ENCODE assay signal across 14 cellular contexts in the genomic region with DNA sequence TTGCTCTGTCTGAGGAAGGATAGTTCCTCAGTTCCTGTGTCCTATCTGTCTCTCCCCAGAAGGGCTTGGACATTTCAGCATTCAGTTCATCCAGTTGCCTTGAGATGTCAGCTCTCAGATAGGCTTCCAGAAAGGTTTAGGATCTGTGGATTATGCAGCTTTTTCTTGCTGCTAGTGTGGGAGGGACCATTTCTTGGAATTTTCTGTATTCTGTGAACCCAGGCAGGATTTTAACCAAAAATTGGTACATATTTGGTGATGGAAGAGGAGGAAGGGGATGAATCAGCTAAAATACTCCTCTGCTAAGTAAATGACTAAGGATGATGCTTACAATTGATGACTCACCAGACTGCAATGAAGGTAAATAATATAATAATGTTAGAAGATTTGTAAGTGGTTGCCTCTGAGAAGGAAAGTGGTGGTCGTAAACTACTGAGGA. TPM values are rescaled to one million over a fixed set of nuclear protein-coding genes. Genes with fewer than 3 reads are reported as not detected.
A peak's percentile ranks its signal among the peaks of the same experiment; 100 is the strongest.
DNase-seq lines count a peak whose midpoint lies in the region; ATAC-seq and TF ChIP-seq lines count a peak whose summit lies in the region.
"Had no signal": no experiment of that assay in that cellular context is flagged by ENCODE, and none has a peak within 500 bp of the region (broad histone marks: within the 10 kb centered on the region; RNA-seq: fewer than 3 reads in every experiment).

No MANE protein-coding gene starts in this region.

- H3K4me1 ChIP-seq in SJSA1 (replicated peaks) (peaks cover 70% of the 10 kb centered on the region), stomach (no peaks in the 10 kb centered on the region)
- H3K4me1 ChIP-seq: BLaER1, neural progenitor cell, upper lobe of left lung had no signal

- H3K9me3 ChIP-seq in SJSA1 (replicated peaks) (no peaks in the 10 kb centered on the region), stomach (no peaks in the 10 kb centered on the region)
- H3K9me3 ChIP-seq: BLaER1, upper lobe of left lung had no signal

- no peak for DNase-seq in activated T-cell treated with anti-CD3 and anti-CD28 coated beads, Interleukin-2, amount 50 U/mL, for 4 hours
- DNase-seq in activated T-cell treated with anti-CD3 and anti-CD28 coated beads, Interleukin-2, amount 50 U/mL, for 1 hour, result no peak
- DNase-seq in SJSA1 (ENCODE audit: low read depth in 1 of 2, low spot score in 2 of 2) (peak; percentile 52 to 96), fibroblast of pulmonary artery (ENCODE audit: low read depth) (peak; percentile 92), hippocampal formation (lab: John Stamatoyannopoulos, UW) (no peak), stomach (no peak)
- no peak for DNase-seq in stimulated activated effector memory CD8-positive, alpha-beta T cell treated with anti-CD3 and anti-CD28 coated beads, Interleukin-12 subunit alpha, Interleukin-12 subunit beta, amount 100 ng/mL, for 72 hours (ENCODE audit: low spot score in 2 of 2)
- DNase-seq: activated T-cell treated with anti-CD3 and anti-CD28 coated beads for 4 hours; NK-92 treated with Interleukin-12 subunit alpha and Interleukin-12 subunit beta, amount 100 ng/mL, for 24 hours; upper lobe of left lung had no signal

- H3K27ac ChIP-seq in SJSA1, result peak overlapping the region; percentile 100
- H3K27ac ChIP-seq in stomach, result no peak overlapping the region
- H3K27ac ChIP-seq: BLaER1, KMS-11, neural progenitor cell, upper lobe of left lung had no signal

- H3K27me3 ChIP-seq in SJSA1 (replicated peaks) (no peaks in the 10 kb centered on the region), stomach (no peaks in the 10 kb centered on the region)
- H3K27me3 ChIP-seq: BLaER1, neural progenitor cell, upper lobe of left lung had no signal

- H3K4me3 ChIP-seq in SJSA1 (no peak overlapping the region), fibroblast of pulmonary artery (replicated peaks; ENCODE audit: low read depth, low read length) (no peak overlapping the region), stomach (no peak overlapping the region)
- H3K4me3 ChIP-seq: BLaER1, neural progenitor cell, upper lobe of left lung had no signal

- intact Hi-C loops in stomach (cut with DNase I; ENCODE audit: low total_unique reads), result no loop called here

- H3K9me3 Mint-ChIP-seq in activated T-cell treated with anti-CD3 and anti-CD28 coated beads, Interleukin-2, amount 50 U/mL, for 4 hours, result no peaks in the 10 kb centered on the region
- no peaks in the 10 kb centered on the region for H3K9me3 Mint-ChIP-seq in stimulated activated effector memory CD8-positive, alpha-beta T cell treated with anti-CD3 and anti-CD28 coated beads, Interleukin-12 subunit alpha, Interleukin-12 subunit beta, amount 100 ng/mL, for 72 hours

- H3K36me3 ChIP-seq in SJSA1 (no peaks in the 10 kb centered on the region), stomach (no peaks in the 10 kb centered on the region)
- H3K36me3 ChIP-seq: BLaER1, neural progenitor cell, upper lobe of left lung had no signal

- H3K36me3 Mint-ChIP-seq in activated T-cell treated with anti-CD3 and anti-CD28 coated beads, Interleukin-2, amount 50 U/mL, for 4 hours (ENCODE audit: insufficient read depth), result no peaks in the 10 kb centered on the region
- H3K36me3 Mint-ChIP-seq in stimulated activated effector memory CD8-positive, alpha-beta T cell treated with anti-CD3 and anti-CD28 coated beads, Interleukin-12 subunit alpha, Interleukin-12 subunit beta, amount 100 ng/mL, for 72 hours, result no peaks in the 10 kb centered on the region
- H3K36me3 Mint-ChIP-seq: neural progenitor cell had no signal

- H3K27ac Mint-ChIP-seq in stimulated activated effector memory CD8-positive, alpha-beta T cell treated with anti-CD3 and anti-CD28 coated beads, Interleukin-12 subunit alpha, Interleukin-12 subunit beta, amount 100 ng/mL, for 72 hours, result no peak overlapping the region
- H3K27ac Mint-ChIP-seq: neural progenitor cell had no signal

- 63 to 72% (median 69%) methylated on average over 1 of the region's 1 CpG for WGBS in stomach, 5 donors

- no peaks in the 10 kb centered on the region for H3K27me3 Mint-ChIP-seq in activated T-cell treated with anti-CD3 and anti-CD28 coated beads, Interleukin-2, amount 50 U/mL, for 4 hours (ENCODE audit: low read depth)

- ATAC-seq in activated T-cell treated with anti-CD3 and anti-CD28 coated beads, Interleukin-2, amount 50 U/mL, for 4 hours, result peak; percentile 62 to 80
- ATAC-seq in stimulated activated effector memory CD8-positive, alpha-beta T cell treated with anti-CD3 and anti-CD28 coated beads, Interleukin-12 subunit alpha, Interleukin-12 subunit beta, amount 100 ng/mL, for 72 hours, result peak; percentile 67
- ATAC-seq in HG03442 (IDR thresholded peaks at IDR 0.05; ENCODE audit: unreplicated experiment), result no peak

- H3K4me1 Mint-ChIP-seq in activated T-cell treated with anti-CD3 and anti-CD28 coated beads, Interleukin-2, amount 50 U/mL, for 4 hours (ENCODE audit: low read depth), result no peaks in the 10 kb centered on the region
- H3K4me1 Mint-ChIP-seq in stimulated activated effector memory CD8-positive, alpha-beta T cell treated with anti-CD3 and anti-CD28 coated beads, Interleukin-12 subunit alpha, Interleukin-12 subunit beta, amount 100 ng/mL, for 72 hours, result no peaks in the 10 kb centered on the region
- H3K4me1 Mint-ChIP-seq: neural progenitor cell had no signal

- no peak for TF ChIP-seq CTCF in fibroblast of pulmonary artery (IDR thresholded peaks at IDR 0.05; ENCODE audit: low read length, missing control alignments)
- TF ChIP-seq CTCF in stomach (IDR thresholded peaks at IDR 0.05), result no peak

- H3K4me3 Mint-ChIP-seq in activated T-cell treated with anti-CD3 and anti-CD28 coated beads, Interleukin-2, amount 50 U/mL, for 4 hours, result no peak overlapping the region
- H3K4me3 Mint-ChIP-seq in stimulated activated effector memory CD8-positive, alpha-beta T cell treated with anti-CD3 and anti-CD28 coated beads, Interleukin-12 subunit alpha, Interleukin-12 subunit beta, amount 100 ng/mL, for 72 hours, result no peak overlapping the region
- H3K4me3 Mint-ChIP-seq: neural progenitor cell had no signal

- TF ChIP-seq EP300 in stomach (IDR thresholded peaks at IDR 0.05), result no peak

- TF ChIP-seq POLR2A in stomach (IDR thresholded peaks at IDR 0.05), result no peak

RNA-seq across cellular contexts. Expression of gene DOCK10, which starts 58.6 kb away (rescaled TPM):
- 100 to 1,000 TPM; 173 to 222 (median 219) TPM for total RNA-seq in activated T-cell treated with anti-CD3 and anti-CD28 coated beads, Interleukin-2, amount 50 U/mL, for 4 hours
- 32.6 and 42.4 TPM in 2 replicates for total RNA-seq in SJSA1 (2014; rRNA removed; shearing (Covaris generic))
- 10 to 100 TPM in 3 of 5 donors, 1 to 10 TPM in 1, under 1 TPM in 1; 0.89 to 33.8 (median 19.7) TPM for total RNA-seq in stomach
- 1 to 10 TPM; 1.6 to 2.0 (median 1.7) TPM for polyA plus RNA-seq in stomach

Comparison
In these comparisons a context has a peak if more than half of its experiments do, and no peak if none do; other contexts are left out.
1. DNase-seq: peak in SJSA1 (2 of 2) and fibroblast of pulmonary artery (single experiment); none in activated T-cell treated with anti-CD3 and anti-CD28 coated beads, Interleukin-2, amount 50 U/mL, for 4 hours (single experiment), activated T-cell treated with anti-CD3 and anti-CD28 coated beads, Interleukin-2, amount 50 U/mL, for 1 hour (single experiment), stimulated activated effector memory CD8-positive, alpha-beta T cell treated with anti-CD3 and anti-CD28 coated beads, Interleukin-12 subunit alpha, Interleukin-12 subunit beta, amount 100 ng/mL, for 72 hours (0 of 2), hippocampal formation (0 of 2) and stomach (single experiment).